ENCODE assay signal across 15 cellular contexts in genomic region chr7:45663965-45664623, GRCh38.
"Had no signal": no experiment of that assay in that cellular context is flagged by ENCODE, and none has a peak within 500 bp of the region (broad histone marks: within the 10 kb centered on the region; RNA-seq: fewer than 3 reads in every experiment).

No MANE protein-coding gene starts in this region.

- H3K4me1 Mint-ChIP-seq: activated naive CD8-positive, alpha-beta T cell treated with anti-CD3 and anti-CD28 coated beads, Interleukin-2, amount 50 U/mL, for 24 hours had no signal

- H3K9me3 Mint-ChIP-seq: activated naive CD4-positive, alpha-beta T cell treated with anti-CD3 and anti-CD28 coated beads for 36 hours; activated naive CD8-positive, alpha-beta T cell treated with anti-CD3 and anti-CD28 coated beads, Interleukin-2, amount 50 U/mL, for 24 hours; activated T-helper 1 cell treated with anti-CD3 and anti-CD28 coated beads, Interleukin-12 subunit alpha, Interleukin-12 subunit beta, Interleukin-2, Interleukin-4 antibody, amounts not matched to agents 30 ng/mL and 10 ng/mL and 1 ng/mL, durations not matched to agents 14 hours and 24 hours and 36 hours had no signal

- ATAC-seq: activated naive CD8-positive, alpha-beta T cell treated with anti-CD3 and anti-CD28 coated beads, Interleukin-2, amount 50 U/mL, for 24 hours; naive thymus-derived CD4-positive, alpha-beta T cell had no signal

- H3K27me3 ChIP-seq: breast epithelium, dorsolateral prefrontal cortex, pancreas, SJCRH30, tibial artery had no signal

- H3K36me3 Mint-ChIP-seq: naive thymus-derived CD4-positive, alpha-beta T cell had no signal

- H3K4me1 ChIP-seq: breast epithelium, pancreas, SJCRH30, tibial artery had no signal

- H3K27me3 Mint-ChIP-seq: activated naive CD8-positive, alpha-beta T cell treated with anti-CD3 and anti-CD28 coated beads, Interleukin-2, amount 50 U/mL, for 24 hours had no signal

- H3K27ac ChIP-seq: breast epithelium, dorsolateral prefrontal cortex, pancreas, SJCRH30, tibial artery had no signal

- H3K36me3 ChIP-seq: breast epithelium, pancreas, SJCRH30, tibial artery had no signal

- H3K4me3 ChIP-seq: breast epithelium, dorsolateral prefrontal cortex, pancreas, SJCRH30, tibial artery had no signal

- H3K9me3 ChIP-seq: breast epithelium, pancreas, SJCRH30, tibial artery had no signal

- DNase-seq: aorta; hippocampal formation; mammary epithelial cell; stimulated activated CD4-positive, alpha-beta T cell treated with anti-CD3 and anti-CD28 coated beads, Interleukin-12 subunit alpha, Interleukin-12 subunit beta, amount 100 ng/mL, for 4 hours had no signal

- H3K27ac Mint-ChIP-seq: activated naive CD4-positive, alpha-beta T cell treated with anti-CD3 and anti-CD28 coated beads for 36 hours; activated naive CD8-positive, alpha-beta T cell treated with anti-CD3 and anti-CD28 coated beads, Interleukin-2, amount 50 U/mL, for 24 hours; activated T-helper 1 cell treated with anti-CD3 and anti-CD28 coated beads, Interleukin-12 subunit alpha, Interleukin-12 subunit beta, Interleukin-2, Interleukin-4 antibody, amounts not matched to agents 30 ng/mL and 10 ng/mL and 1 ng/mL, durations not matched to agents 14 hours and 24 hours and 36 hours; naive thymus-derived CD4-positive, alpha-beta T cell had no signal

- FAIRE-seq: endometrium, pancreas, TTC549 had no signal

- H3K4me3 Mint-ChIP-seq: activated naive CD4-positive, alpha-beta T cell treated with anti-CD3 and anti-CD28 coated beads for 36 hours; activated naive CD8-positive, alpha-beta T cell treated with anti-CD3 and anti-CD28 coated beads, Interleukin-2, amount 50 U/mL, for 24 hours; activated T-helper 1 cell treated with anti-CD3 and anti-CD28 coated beads, Interleukin-12 subunit alpha, Interleukin-12 subunit beta, Interleukin-2, Interleukin-4 antibody, amounts not matched to agents 30 ng/mL and 10 ng/mL and 1 ng/mL, durations not matched to agents 14 hours and 24 hours and 36 hours; naive thymus-derived CD4-positive, alpha-beta T cell had no signal
